9 cellular contexts compared by ENCODE assay signal in genomic region chr3:152197937-152198336, GRCh38.
DNase-seq lines count a peak whose midpoint lies in the region; ATAC-seq, FAIRE-seq and TF ChIP-seq lines count a peak whose summit lies in the region.
"Had no signal": no experiment of that assay in that cellular context is flagged by ENCODE, and none has a peak within 500 bp of the region (broad histone marks: within the 10 kb centered on the region; RNA-seq: fewer than 3 reads in every experiment).

No MANE protein-coding gene starts in this region.

- peaks cover 0 to 87% (median 24%) of the 10 kb centered on the region in 9 donors for H3K4me1 ChIP-seq in heart right ventricle
- H3K4me1 ChIP-seq in hepatocyte (ENCODE audit: insufficient read depth), result peaks cover 11% of the 10 kb centered on the region
- H3K4me1 ChIP-seq in uterus, result peaks cover 0 to 10% of the 10 kb centered on the region in 2 donors

- FAIRE-seq in D721Med (lab: Jason Lieb, UNC), result no peak

- ATAC-seq in heart right ventricle (no peak), Right ventricle myocardium inferior (no peak)

- H3K9me3 ChIP-seq in heart right ventricle (no peaks in the 10 kb centered on the region), hepatocyte (ENCODE audit: low read depth) (no peaks in the 10 kb centered on the region), uterus (no peaks in the 10 kb centered on the region)

- DNase-seq in heart right ventricle, result no peak
- no peak for DNase-seq in Right ventricle myocardium inferior (ENCODE audit: missing footprints)
- DNase-seq in NB4 (ENCODE audit: low read depth), result peak; percentile 52
- no peak for DNase-seq in hepatocyte (ENCODE audit: low spot score)
- DNase-seq in uterus, result no peak
- DNase-seq in C1 segment of cervical spinal cord (lab: John Stamatoyannopoulos, UW), result no peak
- no peak for DNase-seq in T-helper 9 cell
- no peak for DNase-seq in D721Med (ENCODE audit: insufficient read length, low spot score)
- DNase-seq: GOT3 had no signal

- intact Hi-C loops in heart right ventricle (cut with DNase I), result loop anchor here in 2 of 10 donors (5.0 to 10.0 kb wide), 2 partner anchors 67 to 69 kb away; partner anchors contain the start of gene MBNL1 (in 2 of the 2)
- intact Hi-C loops in Right ventricle myocardium inferior (cut with DNase I), result no loop called here
- intact Hi-C loops in uterus (cut with DNase I; ENCODE audit: low total_unique reads), result no loop called here

- no peaks in the 10 kb centered on the region for H3K9me2 ChIP-seq in hepatocyte (replicated peaks; ENCODE audit: insufficient read depth)

- no peak overlapping the region for H2AFZ ChIP-seq in hepatocyte

- no peak overlapping the region for H3K4me3 ChIP-seq in heart right ventricle
- peak overlapping the region; percentile 58 for H3K4me3 ChIP-seq in NB4 (ENCODE audit: low read depth, low read length)
- H3K4me3 ChIP-seq in hepatocyte, result no peak overlapping the region
- no peak overlapping the region for H3K4me3 ChIP-seq in uterus

- H3K4me2 ChIP-seq in hepatocyte, result no peak overlapping the region

- H3K27me3 ChIP-seq in heart right ventricle (no peaks in the 10 kb centered on the region), hepatocyte (no peaks in the 10 kb centered on the region), uterus (no peaks in the 10 kb centered on the region)

- WGBS in heart right ventricle, 2 donors, result 73 to 84% methylated on average over 3 of the region's 3 CpGs
- 83% methylated on average over 3 of the region's 3 CpGs for WGBS in hepatocyte (ENCODE audit: low lambda C conversion rate, missing lambda C conversion rate)

- H3K79me2 ChIP-seq in hepatocyte, result no peaks in the 10 kb centered on the region

- H3K36me3 ChIP-seq in heart right ventricle (no peaks in the 10 kb centered on the region), hepatocyte (replicated peaks; ENCODE audit: insufficient read depth, low read depth) (no peaks in the 10 kb centered on the region), uterus (no peaks in the 10 kb centered on the region)

- TF ChIP-seq CTCF in heart right ventricle (IDR thresholded peaks at IDR 0.05), result no peak
- no peak for TF ChIP-seq CTCF in NB4 (IDR thresholded peaks at IDR 0.05; ENCODE audit: low read depth, low read length)
- TF ChIP-seq CTCF in hepatocyte (IDR thresholded peaks at IDR 0.05; ENCODE audit: poor library complexity), result no peak
- no peak for TF ChIP-seq CTCF in uterus (IDR thresholded peaks at IDR 0.05)
- TF ChIP-seq CTCF in D721Med (IDR thresholded peaks at IDR 0.05; ENCODE audit: insufficient read depth, missing control alignments), result no peak

- H3K27ac ChIP-seq in heart right ventricle (peak overlapping the region in 6 of 10 donors; percentile 28 to 91 (median 46)), hepatocyte (peak overlapping the region; percentile 40), uterus (peak overlapping the region; percentile 83 to 94)

- H4K20me1 ChIP-seq in hepatocyte (ENCODE audit: insufficient read depth, poor library complexity, severe bottlenecking), result no peaks in the 10 kb centered on the region

- no peak for TF ChIP-seq POLR2A in NB4 (IDR thresholded peaks at IDR 0.05; ENCODE audit: extremely low read depth, insufficient read length)
- TF ChIP-seq POLR2A in uterus (IDR thresholded peaks at IDR 0.05), result no peak
